14 cellular contexts compared by ENCODE assay signal in the genomic region with DNA sequence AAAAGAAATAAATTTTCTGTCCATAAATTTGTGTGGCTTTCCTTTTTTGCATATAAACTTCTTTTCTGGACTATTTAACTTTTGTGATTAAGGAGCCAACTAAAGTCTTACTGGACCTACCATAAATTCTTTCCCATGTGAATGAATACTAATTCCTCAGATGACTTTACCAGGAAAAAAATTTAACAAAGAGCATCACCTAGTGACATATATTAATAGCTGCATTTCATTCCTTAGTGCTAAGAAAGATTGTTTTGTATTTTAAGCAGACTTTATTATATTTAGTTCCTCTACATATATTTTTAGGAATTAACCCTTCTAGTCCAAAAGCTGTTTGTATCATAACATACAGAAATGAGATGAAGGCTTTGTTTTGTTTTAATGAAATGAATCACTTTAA.
DNase-seq lines count a peak whose midpoint lies in the region; ATAC-seq and TF ChIP-seq lines count a peak whose summit lies in the region.
"Had no signal": no experiment of that assay in that cellular context is flagged by ENCODE, and none has a peak within 500 bp of the region (broad histone marks: within the 10 kb centered on the region; RNA-seq: fewer than 3 reads in every experiment).

No MANE protein-coding gene starts in this region.

- in situ Hi-C loops in KBM-7 (cut with MboI; ENCODE audit: low pct_unique_long_range_greater_than_20kb, low sequenced_read_pairs), result loop anchor here (25.0 kb wide), 1 partner anchor 164 kb away; no protein-coding TSS in a partner anchor

- H3K27ac ChIP-seq in breast epithelium, result no peak overlapping the region
- H3K27ac ChIP-seq: gastrocnemius medialis, ovary had no signal

- no peak overlapping the region for H3K4me3 ChIP-seq in breast epithelium
- H3K4me3 ChIP-seq: gastrocnemius medialis, ovary had no signal

- no peaks in the 10 kb centered on the region for H3K27me3 ChIP-seq in breast epithelium
- H3K27me3 ChIP-seq: gastrocnemius medialis, ovary had no signal

- TF ChIP-seq CTCF in breast epithelium (IDR thresholded peaks at IDR 0.05) (peak in 2 of 3 donors; percentile 12 to 24), osteocyte (IDR thresholded peaks at IDR 0.05) (peak; percentile 46)
- TF ChIP-seq CTCF in activated CD8-positive, alpha-beta T cell treated with anti-CD3 and anti-CD28 coated beads for 36 hours (IDR thresholded peaks at IDR 0.05), result no peak

- POLR2A ChIA-PET in activated CD8-positive, alpha-beta T cell treated with anti-CD3 and anti-CD28 coated beads for 36 hours (lab: Charles Lee), result no interaction called here

- CTCF ChIA-PET in activated CD8-positive, alpha-beta T cell treated with anti-CD3 and anti-CD28 coated beads for 36 hours (lab: Charles Lee), result interaction anchor here (0.9 to 1.4 kb wide), 3 partner anchors 49 to 184 kb away, joined by 3 to 6 read pairs (median 4); no protein-coding TSS in a partner anchor

- peaks cover 3% of the 10 kb centered on the region for H3K36me3 Mint-ChIP-seq in osteocyte (ENCODE audit: unreplicated experiment)
- peaks cover 6% of the 10 kb centered on the region for H3K36me3 Mint-ChIP-seq in activated CD8-positive, alpha-beta T cell treated with anti-CD3 and anti-CD28 coated beads for 36 hours (ENCODE audit: low read depth)

- intact Hi-C loops in breast epithelium (cut with DNase I; ENCODE audit: low total_unique reads), result loop anchor here (5.0 kb wide), 1 partner anchor 259 kb away; no protein-coding TSS in a partner anchor
- intact Hi-C loops in activated CD8-positive, alpha-beta T cell treated with anti-CD3 and anti-CD28 coated beads for 36 hours (cut with micrococcal nuclease), result no loop called here

- H3K36me3 ChIP-seq in breast epithelium, result no peaks in the 10 kb centered on the region
- H3K36me3 ChIP-seq: ovary had no signal

- H3K4me1 ChIP-seq in breast epithelium, result no peaks in the 10 kb centered on the region

- H3K27me3 Mint-ChIP-seq in osteocyte (ENCODE audit: unreplicated experiment), result no peaks in the 10 kb centered on the region
- no peaks in the 10 kb centered on the region for H3K27me3 Mint-ChIP-seq in activated CD8-positive, alpha-beta T cell treated with anti-CD3 and anti-CD28 coated beads for 36 hours
- H3K27me3 Mint-ChIP-seq: activated B cell treated with CpG ODN at 0.5 μM for 24 hours; central memory CD8-positive, alpha-beta T cell had no signal

- no peak for TF ChIP-seq POLR2A in breast epithelium (IDR thresholded peaks at IDR 0.05)

- H3K9me3 Mint-ChIP-seq in osteocyte (ENCODE audit: unreplicated experiment), result no peaks in the 10 kb centered on the region
- no peaks in the 10 kb centered on the region for H3K9me3 Mint-ChIP-seq in activated CD8-positive, alpha-beta T cell treated with anti-CD3 and anti-CD28 coated beads for 36 hours
- H3K9me3 Mint-ChIP-seq: activated B cell treated with CpG ODN at 0.5 μM for 24 hours; central memory CD8-positive, alpha-beta T cell had no signal

- H3K27ac Mint-ChIP-seq in osteocyte (ENCODE audit: unreplicated experiment), result no peak overlapping the region
- no peak overlapping the region for H3K27ac Mint-ChIP-seq in activated CD8-positive, alpha-beta T cell treated with anti-CD3 and anti-CD28 coated beads for 36 hours
- H3K27ac Mint-ChIP-seq: activated B cell treated with CpG ODN at 0.5 μM for 24 hours had no signal

- H3K4me1 Mint-ChIP-seq in osteocyte (ENCODE audit: unreplicated experiment), result no peaks in the 10 kb centered on the region
- H3K4me1 Mint-ChIP-seq in activated CD8-positive, alpha-beta T cell treated with anti-CD3 and anti-CD28 coated beads for 36 hours (ENCODE audit: low read depth), result no peaks in the 10 kb centered on the region
- H3K4me1 Mint-ChIP-seq: activated B cell treated with CpG ODN at 0.5 μM for 24 hours had no signal

- no peaks in the 10 kb centered on the region for H3K9me3 ChIP-seq in breast epithelium
- H3K9me3 ChIP-seq: gastrocnemius medialis, ovary had no signal

- no peak for ATAC-seq in HG03159 (IDR thresholded peaks at IDR 0.05; ENCODE audit: unreplicated experiment)
- ATAC-seq in activated CD8-positive, alpha-beta T cell treated with anti-CD3 and anti-CD28 coated beads for 36 hours, result no peak
- ATAC-seq: gastrocnemius medialis had no signal

- DNase-seq in DMS114 treated with DMSO at 0.1 percent for 48 hours (lab: John Stamatoyannopoulos, UW; ENCODE audit: unreplicated experiment), result peak; percentile 7
- DNase-seq in KBM-7, result peak; percentile 3
- no peak for DNase-seq in breast epithelium (ENCODE audit: low spot score in 2 of 2)
- DNase-seq in osteocyte (ENCODE audit: extremely low spot score, unreplicated experiment), result no peak
- no peak for DNase-seq in iPS-NIHi11 (ENCODE audit: low spot score)
- DNase-seq in activated CD8-positive, alpha-beta T cell treated with anti-CD3 and anti-CD28 coated beads for 36 hours, result no peak
- DNase-seq in CD1c-positive myeloid dendritic cell (ENCODE audit: extremely low spot score), result no peak
- DNase-seq: activated B cell treated with CpG ODN at 0.5 μM for 24 hours; activated T-cell treated with anti-CD3 and anti-CD28 coated beads, Interleukin-2, amount 50 U/mL, for 48 hours; gastrocnemius medialis; NCI-H1930; ovary had no signal

- H3K4me3 Mint-ChIP-seq in osteocyte (ENCODE audit: unreplicated experiment), result no peak overlapping the region
- no peak overlapping the region for H3K4me3 Mint-ChIP-seq in activated CD8-positive, alpha-beta T cell treated with anti-CD3 and anti-CD28 coated beads for 36 hours
- H3K4me3 Mint-ChIP-seq: activated B cell treated with CpG ODN at 0.5 μM for 24 hours; central memory CD8-positive, alpha-beta T cell had no signal

Comparison
In these comparisons a context has a peak if more than half of its experiments do, and no peak if none do; other contexts are left out.
1. DNase-seq: peak in DMS114 treated with DMSO at 0.1 percent for 48 hours (single experiment) and KBM-7 (single experiment); none in breast epithelium (0 of 2), osteocyte (single experiment), iPS-NIHi11 (single experiment), activated CD8-positive, alpha-beta T cell treated with anti-CD3 and anti-CD28 coated beads for 36 hours (single experiment) and CD1c-positive myeloid dendritic cell (single experiment).